Comparison of ENCODE assay signal across 8 cellular contexts in genomic region chr9:120929392-120929791, GRCh38. TPM values are rescaled to one million over a fixed set of nuclear protein-coding genes. Genes with fewer than 3 reads are reported as not detected.
DNase-seq lines count a peak whose midpoint lies in the region; ATAC-seq, FAIRE-seq and TF ChIP-seq lines count a peak whose summit lies in the region.

No MANE protein-coding gene starts in this region.

- TF ChIP-seq RAD21 in HepG2 (CRISPR knock-in tag; IDR thresholded peaks at IDR 0.05) = no peak

- H3K4me1 ChIP-seq in ascending aorta (peaks cover 32 to 80% of the 10 kb centered on the region in 2 donors), HepG2 (ENCODE audit: insufficient read depth, low read length) (peaks cover 20% of the 10 kb centered on the region), testis (peaks cover 22% of the 10 kb centered on the region)

- TF ChIP-seq EP300 in HepG2 (IDR thresholded peaks at IDR 0.05; ENCODE audit: low read depth in 2 of 2, low read length in 2 of 2) (no peak), HepG2 (CRISPR knock-in tag; IDR thresholded peaks at IDR 0.05; ENCODE audit: borderline replicate concordance) (no peak)

- H3K27me3 Mint-ChIP-seq in activated CD4-positive, alpha-beta T cell treated with anti-CD3 and anti-CD28 coated beads, Interleukin-2, amount 10 ng/mL, durations not matched to agents 7 days and 5 days = no peaks in the 10 kb centered on the region

- no peaks in the 10 kb centered on the region for H3K9me3 ChIP-seq in ascending aorta
- H3K9me3 ChIP-seq in HepG2 (ENCODE audit: low read length) = no peaks in the 10 kb centered on the region
- no peaks in the 10 kb centered on the region for H3K9me3 ChIP-seq in testis

- peak overlapping the region; percentile 94 for H3K4me2 ChIP-seq in HepG2 (ENCODE audit: low read depth, low read length)

- H3K9me3 Mint-ChIP-seq in activated CD4-positive, alpha-beta T cell treated with anti-CD3 and anti-CD28 coated beads, Interleukin-2, amount 10 ng/mL, durations not matched to agents 7 days and 5 days = no peaks in the 10 kb centered on the region

- no peak for ATAC-seq in HepG2
- ATAC-seq in GM18520 (IDR thresholded peaks at IDR 0.05; ENCODE audit: unreplicated experiment) = no peak

- no peaks in the 10 kb centered on the region for H4K20me1 ChIP-seq in HepG2 (ENCODE audit: insufficient read depth, low read length)

- H3K4me3 ChIP-seq in ascending aorta = peak overlapping the region; percentile 69 to 84
- peak overlapping the region; percentile 69 to 86 (median 84) for H3K4me3 ChIP-seq in HepG2 (replicated peaks in 1 of 3; ENCODE audit: insufficient read depth in 1 of 3, low read depth in 2 of 3, low read length in 3 of 3)
- peak overlapping the region; percentile 73 to 84 for H3K4me3 ChIP-seq in testis

- peak overlapping the region; percentile 70 for H3K4me3 Mint-ChIP-seq in activated CD4-positive, alpha-beta T cell treated with anti-CD3 and anti-CD28 coated beads, Interleukin-2, amount 10 ng/mL, durations not matched to agents 7 days and 5 days

- H3K36me3 Mint-ChIP-seq in activated CD4-positive, alpha-beta T cell treated with anti-CD3 and anti-CD28 coated beads, Interleukin-2, amount 10 ng/mL, durations not matched to agents 7 days and 5 days (ENCODE audit: low read depth) = peaks cover 31% of the 10 kb centered on the region

- TF ChIP-seq POLR2A in HepG2 (IDR thresholded peaks at IDR 0.05; ENCODE audit: insufficient read depth in 1 of 2, low read depth in 2 of 2, low read length in 2 of 2) = no peak
- TF ChIP-seq POLR2A in testis (IDR thresholded peaks at IDR 0.05) = no peak

- no peak overlapping the region for H2AFZ ChIP-seq in HepG2 (ENCODE audit: low read length)

- no TSS peak for BruUV-seq in HepG2 (replicated peaks; lab: Mats Ljungman, UMichigan)

- POLR2A ChIA-PET in activated CD4-positive, alpha-beta T cell treated with anti-CD3 and anti-CD28 coated beads, Interleukin-2, amount 10 ng/mL, durations not matched to agents 7 days and 5 days (lab: Charles Lee) = interaction anchor here (0.6 to 1.5 kb wide), 4 partner anchors 37 to 56 kb away, joined by 3 to 5 read pairs (median 4); partner anchors contain the start of gene PHF19
- POLR2A ChIA-PET in HepG2 (lab: Yijun Ruan, JAX) = interaction anchor here (1.0 to 1.5 kb wide), 7 partner anchors 9 to 193 kb away, joined by 3 to 5 read pairs (median 3); partner anchors contain the start of genes FBXW2 and PSMD5

- H3K4me1 Mint-ChIP-seq in activated CD4-positive, alpha-beta T cell treated with anti-CD3 and anti-CD28 coated beads, Interleukin-2, amount 10 ng/mL, durations not matched to agents 7 days and 5 days = peaks cover 82% of the 10 kb centered on the region

- no peak for DNase-seq in activated CD4-positive, alpha-beta T cell treated with anti-CD3 and anti-CD28 coated beads, Interleukin-2, amount 10 ng/mL, durations not matched to agents 7 days and 5 days
- no peak for DNase-seq in activated CD4-positive, alpha-beta T cell treated with anti-CD3 and anti-CD28 coated beads, Interleukin-2, amount 50 U/mL, for 4 hours
- no peak for DNase-seq in ascending aorta (ENCODE audit: low spot score in 2 of 2)
- DNase-seq in HepG2 (ENCODE audit: low spot score) = no peak
- DNase-seq in testis = no peak
- DNase-seq in DMS79 treated with DMSO at 0.1 percent for 48 hours (lab: John Stamatoyannopoulos, UW) = no peak
- DNase-seq in urothelium cell line (ENCODE audit: low spot score) = no peak

- no peak for TF ChIP-seq CTCF in ascending aorta (IDR thresholded peaks at IDR 0.05)
- no peak for TF ChIP-seq CTCF in HepG2 (CRISPR knock-in tag; IDR thresholded peaks at IDR 0.05)
- TF ChIP-seq CTCF in testis (IDR thresholded peaks at IDR 0.05) = no peak

- FAIRE-seq in HepG2 (lab: Jason Lieb, UNC) (no peak), urothelium cell line (lab: Jason Lieb, UNC) (no peak)

- no peaks in the 10 kb centered on the region for H3K36me3 ChIP-seq in ascending aorta
- H3K36me3 ChIP-seq in HepG2 (replicated peaks in 1 of 2; ENCODE audit: control insufficient read depth in 1 of 2, insufficient read depth in 2 of 2, low read length in 2 of 2) = no peaks in the 10 kb centered on the region
- H3K36me3 ChIP-seq in testis (ENCODE audit: low read depth, missing control alignments) = no peaks in the 10 kb centered on the region

- H3K27me3 ChIP-seq in ascending aorta = no peaks in the 10 kb centered on the region
- peaks cover 2 to 17% of the 10 kb centered on the region in 2 experiments; a peak in 2 of 5 replicates for H3K27me3 ChIP-seq in HepG2 (ENCODE audit: control insufficient read depth in 1 of 2, insufficient read depth in 2 of 2, low read length in 2 of 2)
- no peaks in the 10 kb centered on the region for H3K27me3 ChIP-seq in testis

- peak overlapping the region; percentile 69 for H3K9ac ChIP-seq in HepG2 (ENCODE audit: insufficient read depth, low read depth, low read length)

- WGBS in HepG2 (ENCODE audit: low lambda C conversion rate) = 84% methylated on average over 9 of the region's 10 CpGs
- 42 to 51% methylated on average over 10 of the region's 10 CpGs for WGBS in testis, 2 donors

- H3K27ac ChIP-seq in ascending aorta = peak overlapping the region; percentile 97 to 98
- H3K27ac ChIP-seq in HepG2 (ENCODE audit: extremely low read length, insufficient read depth, low read length) = no peak overlapping the region
- peak overlapping the region; percentile 82 to 89 for H3K27ac ChIP-seq in testis

- intact Hi-C loops in ascending aorta (cut with DNase I) (no loop called here), HepG2 (cut with micrococcal nuclease; ENCODE audit: unreplicated experiment) (loop anchor here (2.0 to 5.0 kb wide), 2 partner anchors 37 to 53 kb away; partner anchors contain the start of gene PHF19), testis (cut with DNase I; ENCODE audit: low total_unique reads) (loop anchor here (5.0 kb wide), 1 partner anchor 52 kb away; the partner anchor contains the start of gene PHF19)

- in situ Hi-C loops in HepG2 (cut with HindIII; ENCODE audit: extremely low pct_ligation_motif_present, low pct_unique_long_range_greater_than_20kb) = no loop called here

- CTCF ChIA-PET in activated CD4-positive, alpha-beta T cell treated with anti-CD3 and anti-CD28 coated beads, Interleukin-2, amount 10 ng/mL, durations not matched to agents 7 days and 5 days (lab: Charles Lee) = interaction anchor here (0.7 to 3.2 kb wide), 7 partner anchors 10 to 61 kb away, joined by 3 to 11 read pairs (median 3); no protein-coding TSS in a partner anchor
- CTCF ChIA-PET in HepG2 (lab: Yijun Ruan, JAX; ENCODE audit: low intra/inter-chr PET ratio, low total read pairs) = no interaction called here

- H3K79me2 ChIP-seq in HepG2 (ENCODE audit: insufficient read depth, low read length) = no peaks in the 10 kb centered on the region

- H3K27ac Mint-ChIP-seq in activated CD4-positive, alpha-beta T cell treated with anti-CD3 and anti-CD28 coated beads, Interleukin-2, amount 10 ng/mL, durations not matched to agents 7 days and 5 days = peak overlapping the region; percentile 93

RNA-seq across cellular contexts. Expression of gene TRAF1, which starts 2.8 kb away (rescaled TPM):
- 10 to 100 TPM; 61.9 to 64.3 TPM for total RNA-seq in activated CD4-positive, alpha-beta T cell treated with anti-CD3 and anti-CD28 coated beads, Interleukin-2, amount 10 ng/mL, durations not matched to agents 7 days and 5 days
- total RNA-seq in ascending aorta = 16.7 TPM
- total RNA-seq in HepG2 (2016; rRNA removed; fragmentation: Illumina TruSeq; extraction: Trizol) = 0.11 and 0.44 TPM in 2 replicates
- 0.09 and 0.10 TPM in 2 replicates for total RNA-seq in HepG2 (2016; cell fraction: cytosol; rRNA removed; fragmentation: Illumina TruSeq; extraction: Trizol; ENCODE audit: low read depth)
- total RNA-seq in HepG2 (2016; cell fraction: insoluble cytoplasmic fraction; rRNA removed; fragmentation: Illumina TruSeq; extraction: Trizol) = 0.25 and 0.39 TPM in 2 replicates
- 0.09 and 0.21 TPM in 2 replicates for total RNA-seq in HepG2 (2016; cell fraction: membrane; rRNA removed; fragmentation: Illumina TruSeq; extraction: Trizol)
- 0.75 and 0.87 TPM in 2 replicates for total RNA-seq in HepG2 (2016; cell fraction: nucleus; rRNA removed; fragmentation: Illumina TruSeq; extraction: Trizol)
- polyA plus RNA-seq in HepG2 (2011; rRNA removed) = 1.0 and 1.8 TPM in 2 replicates
- polyA plus RNA-seq in HepG2 (2011; cell fraction: cytosol; rRNA removed) = 0.48 and 0.60 TPM in 2 replicates
- polyA plus RNA-seq in HepG2 (2011; cell fraction: nucleus; rRNA removed) = 5.5 and 7.6 TPM in 2 replicates
- polyA plus RNA-seq in HepG2 (2012) = 0.59 and 0.96 TPM in 2 replicates
- 0.07 and 0.10 TPM in 2 replicates for polyA plus RNA-seq in HepG2 (2016; cell fraction: cytosol; fragmentation: Illumina TruSeq; extraction: Trizol; ENCODE audit: low read depth)
- 0.19 and 0.26 TPM in 2 replicates for polyA plus RNA-seq in HepG2 (2016; cell fraction: insoluble cytoplasmic fraction; fragmentation: Illumina TruSeq; extraction: Trizol; ENCODE audit: low read depth)
- polyA plus RNA-seq in HepG2 (2016; cell fraction: membrane; fragmentation: Illumina TruSeq; extraction: Trizol; ENCODE audit: low read depth) = 0.09 and 0.19 TPM in 2 replicates
- polyA plus RNA-seq in HepG2 (2016; cell fraction: nucleus; fragmentation: Illumina TruSeq; extraction: Trizol; ENCODE audit: insufficient read depth, low read depth) = 2.2 TPM in 2 replicates
- 0.91 and 1.4 TPM in 2 replicates for polyA minus RNA-seq in HepG2 (2011; rRNA and poly(A)+ RNA removed; ENCODE audit: low replicate concordance)
- polyA minus RNA-seq in HepG2 (2011; cell fraction: cytosol; rRNA and poly(A)+ RNA removed) = 0.09 and 0.20 TPM in 2 replicates
- polyA minus RNA-seq in HepG2 (2011; cell fraction: nucleus; rRNA and poly(A)+ RNA removed) = 3.5 and 3.7 TPM in 2 replicates
- 1 to 10 TPM; 6.5 to 8.6 TPM for total RNA-seq in testis
- 3.9 TPM for polyA plus RNA-seq in testis (ENCODE audit: insufficient read depth, low read depth, low replicate concordance)

RNA-seq across cellular contexts. Expression of gene PHF19, which starts 52.4 kb away (rescaled TPM):
- total RNA-seq in activated CD4-positive, alpha-beta T cell treated with anti-CD3 and anti-CD28 coated beads, Interleukin-2, amount 10 ng/mL, durations not matched to agents 7 days and 5 days = 100 to 1,000 TPM; 331 to 351 TPM
- total RNA-seq in ascending aorta = 33.0 TPM
- total RNA-seq in HepG2 (2016; rRNA removed; fragmentation: Illumina TruSeq; extraction: Trizol) = 38.9 and 41.3 TPM in 2 replicates
- total RNA-seq in HepG2 (2016; cell fraction: cytosol; rRNA removed; fragmentation: Illumina TruSeq; extraction: Trizol; ENCODE audit: low read depth) = 37.4 and 48.9 TPM in 2 replicates
- total RNA-seq in HepG2 (2016; cell fraction: insoluble cytoplasmic fraction; rRNA removed; fragmentation: Illumina TruSeq; extraction: Trizol) = 37.1 and 41.5 TPM in 2 replicates
- total RNA-seq in HepG2 (2016; cell fraction: membrane; rRNA removed; fragmentation: Illumina TruSeq; extraction: Trizol) = 43.2 and 56.9 TPM in 2 replicates
- total RNA-seq in HepG2 (2016; cell fraction: nucleus; rRNA removed; fragmentation: Illumina TruSeq; extraction: Trizol) = 34.7 and 40.7 TPM in 2 replicates
- polyA plus RNA-seq in HepG2 (2011; rRNA removed) = 25.5 and 29.7 TPM in 2 replicates
- 20.2 and 33.0 TPM in 2 replicates for polyA plus RNA-seq in HepG2 (2011; cell fraction: cytosol; rRNA removed)
- polyA plus RNA-seq in HepG2 (2011; cell fraction: nucleus; rRNA removed) = 61.0 and 76.3 TPM in 2 replicates
- polyA plus RNA-seq in HepG2 (2012) = 20.3 and 24.3 TPM in 2 replicates
- 79.2 and 107 TPM in 2 replicates for polyA plus RNA-seq in HepG2 (2016; cell fraction: cytosol; fragmentation: Illumina TruSeq; extraction: Trizol; ENCODE audit: low read depth)
- 42.2 and 45.3 TPM in 2 replicates for polyA plus RNA-seq in HepG2 (2016; cell fraction: insoluble cytoplasmic fraction; fragmentation: Illumina TruSeq; extraction: Trizol; ENCODE audit: low read depth)
- 66.8 and 74.2 TPM in 2 replicates for polyA plus RNA-seq in HepG2 (2016; cell fraction: membrane; fragmentation: Illumina TruSeq; extraction: Trizol; ENCODE audit: low read depth)
- 60.4 and 66.8 TPM in 2 replicates for polyA plus RNA-seq in HepG2 (2016; cell fraction: nucleus; fragmentation: Illumina TruSeq; extraction: Trizol; ENCODE audit: insufficient read depth, low read depth)
- 67.2 and 159 TPM in 2 replicates for polyA minus RNA-seq in HepG2 (2011; rRNA and poly(A)+ RNA removed; ENCODE audit: low replicate concordance)
- polyA minus RNA-seq in HepG2 (2011; cell fraction: cytosol; rRNA and poly(A)+ RNA removed) = 15.8 and 17.7 TPM in 2 replicates
- 34.7 and 42.2 TPM in 2 replicates for polyA minus RNA-seq in HepG2 (2011; cell fraction: nucleus; rRNA and poly(A)+ RNA removed)
- total RNA-seq in testis = 10 to 100 TPM; 40.3 to 41.7 TPM
- 28.5 TPM for polyA plus RNA-seq in testis (ENCODE audit: insufficient read depth, low read depth, low replicate concordance)
